ENCODE assay signal across 20 cellular contexts in genomic region chr10:17657116-17657500, GRCh38. TPM values are rescaled to one million over a fixed set of nuclear protein-coding genes. Genes with fewer than 3 reads are reported as not detected.
A peak's percentile ranks its signal among the peaks of the same experiment; 100 is the strongest.
DNase-seq lines count a peak whose midpoint lies in the region; ATAC-seq, FAIRE-seq and TF ChIP-seq lines count a peak whose summit lies in the region.
"Had no signal": no experiment of that assay in that cellular context is flagged by ENCODE, and none has a peak within 500 bp of the region (broad histone marks: within the 10 kb centered on the region; RNA-seq: fewer than 3 reads in every experiment).

No MANE protein-coding gene starts in this region.

- no peak overlapping the region; the same call in 1 of the 2 replicates for H2BK20ac ChIP-seq in H1 (ENCODE audit: low read length)

- no peak for TF ChIP-seq RAD21 in H1 (IDR thresholded peaks at IDR 0.05 in 1 of 2, conservative IDR thresholded peaks at IDR 0.05 in 1 of 2; ENCODE audit: low read depth in 2 of 2, low read length in 2 of 2)

- FAIRE-seq in H1 (lab: Jason Lieb, UNC) (no peak), urothelium cell line (lab: Jason Lieb, UNC) (no peak)
- FAIRE-seq: frontal cortex had no signal

- no peak overlapping the region for H4K5ac ChIP-seq in H1 (ENCODE audit: insufficient read length, low read depth, low read length)

- H2AFZ ChIP-seq in Loucy (ENCODE audit: low read length) (no peak overlapping the region), H1 (ENCODE audit: low read length) (no peak overlapping the region), MM.1S (ENCODE audit: low read length) (no peak overlapping the region)

- H3K79me2 ChIP-seq in Loucy (ENCODE audit: insufficient read depth, low read length) (peaks cover 99% of the 10 kb centered on the region), H1 (ENCODE audit: control insufficient read depth in 1 of 2, insufficient read depth in 2 of 2, low read length in 2 of 2) (peaks cover 13 to 88% of the 10 kb centered on the region in 2 experiments), MM.1S (ENCODE audit: low read length) (peaks cover 81% of the 10 kb centered on the region)

- H2BK12ac ChIP-seq in H1 (ENCODE audit: low read depth, low read length) = no peak overlapping the region

- peak overlapping the region; percentile 7; the same call in 1 of the 2 replicates for H2BK5ac ChIP-seq in H1 (ENCODE audit: low read depth, low read length)

- H3K9ac ChIP-seq in Loucy (ENCODE audit: low read depth, low read length, poor library complexity, severe bottlenecking) (no peak overlapping the region), H1 (replicated peaks in 1 of 4; ENCODE audit: extremely low read depth in 1 of 4, low read depth in 3 of 4, low read length in 3 of 4) (no peak overlapping the region), MM.1S (ENCODE audit: low read length) (no peak overlapping the region)

- no peak overlapping the region for H3K4ac ChIP-seq in H1 (replicated peaks; ENCODE audit: insufficient read length, low read depth, low read length)

- H3K36me3 ChIP-seq in Loucy (ENCODE audit: insufficient read depth, low read length) = peaks cover 42% of the 10 kb centered on the region
- H3K36me3 ChIP-seq in H1 (ENCODE audit: control insufficient read depth in 2 of 4, insufficient read depth in 4 of 4, low read length in 3 of 4) = peaks cover 0 to 19% (median 6%) of the 10 kb centered on the region in 4 experiments; a peak in 3 of 8 replicates
- peaks cover 6% of the 10 kb centered on the region for H3K36me3 ChIP-seq in thymus (ENCODE audit: control insufficient read depth, insufficient read depth)
- H3K36me3 ChIP-seq in MM.1S (replicated peaks; ENCODE audit: insufficient read depth, low read length) = peaks cover 4% of the 10 kb centered on the region; the same call in 1 of the 2 replicates
- H3K36me3 ChIP-seq: prostate gland had no signal

- peak overlapping the region; percentile 47 for H3K4me2 ChIP-seq in Loucy (ENCODE audit: low read depth, low read length, poor library complexity, severe bottlenecking)
- H3K4me2 ChIP-seq in H1 (ENCODE audit: insufficient read depth in 1 of 2, low read depth in 2 of 2, low read length in 2 of 2) = no peak overlapping the region
- no peak overlapping the region for H3K4me2 ChIP-seq in MM.1S (ENCODE audit: low read depth, low read length)

- H3K4me1 ChIP-seq in Loucy (ENCODE audit: insufficient read depth, low read length, poor library complexity, severe bottlenecking) (peaks cover 39% of the 10 kb centered on the region), H1 (replicated peaks in 1 of 4; ENCODE audit: control insufficient read depth in 3 of 4, insufficient read depth in 4 of 4, low read length in 3 of 4) (peaks cover 0 to 7% (median 0%) of the 10 kb centered on the region in 4 experiments; a peak in 1 of 7 replicates), thymus (ENCODE audit: control insufficient read depth, insufficient read depth, low read length) (peaks cover 34% of the 10 kb centered on the region), MM.1S (ENCODE audit: low read length) (no peaks in the 10 kb centered on the region)
- H3K4me1 ChIP-seq: prostate gland had no signal

- H3K56ac ChIP-seq in H1 (replicated peaks; ENCODE audit: insufficient read length, low read depth, low read length) = no peak overlapping the region

- no peak overlapping the region for H3K14ac ChIP-seq in H1 (ENCODE audit: insufficient read length)

- H3K4me1 Mint-ChIP-seq in activated naive CD4-positive, alpha-beta T cell treated with anti-CD3 and anti-CD28 coated beads, Interleukin-2, amount 50 U/mL, for 24 hours = peaks cover 82% of the 10 kb centered on the region
- H3K4me1 Mint-ChIP-seq: neural crest cell had no signal

- H3K4me3 Mint-ChIP-seq in activated naive CD4-positive, alpha-beta T cell treated with anti-CD3 and anti-CD28 coated beads, Interleukin-2, amount 50 U/mL, for 24 hours = no peak overlapping the region
- H3K4me3 Mint-ChIP-seq: neural crest cell had no signal

- H3K9me3 ChIP-seq in Loucy (ENCODE audit: insufficient read depth, low read depth, low read length) = peaks cover 13% of the 10 kb centered on the region
- H3K9me3 ChIP-seq in H1 (ENCODE audit: insufficient read depth in 2 of 2, low read depth in 1 of 2, low read length in 1 of 2) = peaks cover 7 to 20% of the 10 kb centered on the region in 2 experiments; a peak in 3 of 4 replicates
- H3K9me3 ChIP-seq in thymus (ENCODE audit: control insufficient read depth) = peaks cover 1% of the 10 kb centered on the region
- H3K9me3 ChIP-seq in MM.1S (replicated peaks; ENCODE audit: insufficient read depth, low read length) = no peaks in the 10 kb centered on the region
- H3K9me3 ChIP-seq: prostate gland, stomach had no signal

- TF ChIP-seq POLR2A in H1 (IDR thresholded peaks at IDR 0.05; ENCODE audit: control extremely low read depth in 1 of 2, low read depth in 2 of 2, low read length in 2 of 2) = no peak

- POLR2A ChIA-PET in H1 (lab: Charles Lee; ENCODE audit: partially characterized antibody) = interaction anchor here (3.6 kb wide), 1 partner anchor 13 kb away, joined by 16 read pairs; the partner anchor contains the start of gene STAM

- no peak overlapping the region for H4K8ac ChIP-seq in H1 (ENCODE audit: extremely low read depth, insufficient read depth, low read length)

- no peak for DNase-seq in activated naive CD4-positive, alpha-beta T cell treated with Interleukin-2 at 50 U/mL for 16 hours
- DNase-seq in H1 (ENCODE audit: low read depth in 1 of 2, low spot score in 2 of 2) (no peak), MM.1S (no peak), urothelium cell line (ENCODE audit: low spot score) (no peak), Right ventricle myocardium superior (no peak)
- DNase-seq: activated CD4-positive, alpha-beta T cell treated with anti-CD3 and anti-CD28 coated beads, Interleukin-2, amount 50 U/mL, for 48 hours; CD8-positive, alpha-beta T cell; NCI-H1417 treated with DMSO at 0.1 percent for 48 hours; NCI-H2171; NCI-H526 treated with DMSO at 0.1 percent for 48 hours; SHP77; stimulated activated CD4-positive, alpha-beta T cell treated with anti-CD3 and anti-CD28 coated beads, Interleukin-2, amount 100 ng/mL, for 48 hours; stomach had no signal

- no peak for TF ChIP-seq EP300 in H1 (IDR thresholded peaks at IDR 0.05; ENCODE audit: borderline replicate concordance in 1 of 2, low read depth in 2 of 2, low read length in 2 of 2)

- H3K36me3 Mint-ChIP-seq in activated naive CD4-positive, alpha-beta T cell treated with anti-CD3 and anti-CD28 coated beads, Interleukin-2, amount 50 U/mL, for 24 hours = peaks cover 32% of the 10 kb centered on the region

- no peaks in the 10 kb centered on the region; the same call in none of the 2 replicates for H3K79me1 ChIP-seq in H1 (ENCODE audit: low read depth, low read length)

- H3K27me3 ChIP-seq in Loucy (ENCODE audit: insufficient read depth, low read length, poor library complexity, severe bottlenecking) (no peaks in the 10 kb centered on the region), H1 (replicated peaks in 1 of 4; ENCODE audit: control insufficient read depth in 3 of 4, extremely low read depth in 1 of 4, insufficient read depth in 3 of 4, low read length in 3 of 4) (no peaks in the 10 kb centered on the region), thymus (ENCODE audit: control insufficient read depth, insufficient read depth) (no peaks in the 10 kb centered on the region), MM.1S (replicated peaks; ENCODE audit: insufficient read depth, low read length) (no peaks in the 10 kb centered on the region)
- H3K27me3 ChIP-seq: stomach had no signal

- no peaks in the 10 kb centered on the region for H3K27me3 Mint-ChIP-seq in activated naive CD4-positive, alpha-beta T cell treated with anti-CD3 and anti-CD28 coated beads, Interleukin-2, amount 50 U/mL, for 24 hours

- H2BK15ac ChIP-seq in H1 (ENCODE audit: low read length) = no peak overlapping the region

- H3K9me3 Mint-ChIP-seq in activated naive CD4-positive, alpha-beta T cell treated with anti-CD3 and anti-CD28 coated beads, Interleukin-2, amount 50 U/mL, for 24 hours = peaks cover 5% of the 10 kb centered on the region

- no peak overlapping the region for H4K91ac ChIP-seq in H1 (replicated peaks; ENCODE audit: insufficient read length, low read length)

- H3K23ac ChIP-seq in H1 (ENCODE audit: insufficient read length) = no peak overlapping the region

- CTCF ChIA-PET in H1 (lab: Charles Lee; ENCODE audit: partially characterized antibody) = interaction anchor here (2.2 kb wide), 1 partner anchor 9 kb away, joined by 7 read pairs; no protein-coding TSS in a partner anchor

- no peak overlapping the region for H3K27ac ChIP-seq in H1 (ENCODE audit: low read depth, low read length)
- peak overlapping the region; percentile 25 for H3K27ac ChIP-seq in thymus (ENCODE audit: low read depth)
- no peak overlapping the region for H3K27ac ChIP-seq in MM.1S (ENCODE audit: low read length)
- H3K27ac ChIP-seq: epithelial cell of prostate, prostate gland, stomach had no signal

- H3F3A ChIP-seq in Loucy (ENCODE audit: low read depth) = peaks cover 21% of the 10 kb centered on the region; the same call in 1 of the 2 replicates
- no peaks in the 10 kb centered on the region for H3F3A ChIP-seq in MM.1S (ENCODE audit: insufficient read depth, low read length)

- no peak overlapping the region for H2BK120ac ChIP-seq in H1 (replicated peaks; ENCODE audit: low read depth, low read length)

- intact Hi-C loops in Right ventricle myocardium superior (cut with DNase I) = no loop called here

- ATAC-seq in Right ventricle myocardium superior (ENCODE audit: poor library complexity) = no peak
- ATAC-seq: CD8-positive, alpha-beta T cell had no signal

- no peak overlapping the region for H3K18ac ChIP-seq in H1 (ENCODE audit: extremely low read depth, low read length)

- no peak overlapping the region for H2AK5ac ChIP-seq in H1 (ENCODE audit: low read depth, low read length)

- H3K23me2 ChIP-seq in H1 (ENCODE audit: low read depth, low read length) = no peaks in the 10 kb centered on the region

- WGBS in H1 (ENCODE audit: extremely low coverage in 1 of 2, insufficient coverage in 1 of 2, insufficient read length in 1 of 2, insufficient replicate concordance in 2 of 2, low coverage in 1 of 2, low lambda C conversion rate in 2 of 2, missing lambda C conversion rate in 1 of 2), 2 experiments = 72% methylated on average over 1 of the region's 1 CpG; no CpG with 5 or more reads in 1 of the 2 experiments
- WGBS in thymus = 90% methylated on average over 1 of the region's 1 CpG

- H4K20me1 ChIP-seq in Loucy (ENCODE audit: insufficient read depth, low read length, poor library complexity, severe bottlenecking) = no peaks in the 10 kb centered on the region
- H4K20me1 ChIP-seq in H1 (replicated peaks in 1 of 2; ENCODE audit: control insufficient read depth in 1 of 2, insufficient read depth in 2 of 2, low read length in 2 of 2) = peaks cover 0 to 2% of the 10 kb centered on the region in 2 experiments
- H4K20me1 ChIP-seq in MM.1S (ENCODE audit: insufficient read depth, low read length) = no peaks in the 10 kb centered on the region

- TF ChIP-seq CTCF in Loucy (conservative IDR thresholded peaks at IDR 0.05; ENCODE audit: low read length) (no peak), H1 (IDR thresholded peaks at IDR 0.05; ENCODE audit: control extremely low read depth in 1 of 3, insufficient read depth in 1 of 3, low read depth in 1 of 3, low read length in 3 of 3) (no peak), MM.1S (IDR thresholded peaks at IDR 0.05; ENCODE audit: low read length) (no peak)

- H3K27ac Mint-ChIP-seq in activated naive CD4-positive, alpha-beta T cell treated with anti-CD3 and anti-CD28 coated beads, Interleukin-2, amount 50 U/mL, for 24 hours = peak overlapping the region; percentile 26

- no peaks in the 10 kb centered on the region for H3K9me2 ChIP-seq in Loucy (replicated peaks; ENCODE audit: low read depth, low read length)
- H3K9me2 ChIP-seq in MM.1S (replicated peaks; ENCODE audit: insufficient read depth, low read length) = no peaks in the 10 kb centered on the region

- H3K4me3 ChIP-seq in Loucy (ENCODE audit: low read length, poor library complexity, severe bottlenecking) (peak overlapping the region; percentile 27), H1 (ENCODE audit: extremely low read depth in 1 of 4, insufficient read depth in 2 of 4, low read depth in 3 of 4, low read length in 4 of 4) (no peak overlapping the region), thymus (ENCODE audit: low read length) (no peak overlapping the region), MM.1S (ENCODE audit: low read length) (no peak overlapping the region)
- H3K4me3 ChIP-seq: prostate gland, stomach had no signal

RNA-seq across cellular contexts. Expression of gene STAM, which starts 13.2 kb away (rescaled TPM):
- total RNA-seq in H1 (2021; fragmentation: NEBNext Ultra II Directional; extraction: Animal tissue kit (Norgen Biotek cat#: 25700)) = 27.8 and 29.7 TPM in 2 replicates
- polyA plus RNA-seq in H1 (2011; rRNA removed) = 17.0 and 22.0 TPM in 2 replicates
- polyA plus RNA-seq in H1 (2011; cell fraction: cytosol; rRNA removed) = 22.5 TPM
- 18.9 TPM for polyA plus RNA-seq in H1 (2011; cell fraction: nucleus; rRNA removed)
- polyA plus RNA-seq in H1 (2012, experiment 1 of 2) = 11.4 to 21.0 TPM (median 13.5 TPM) in 4 replicates
- polyA plus RNA-seq in H1 (2012, experiment 2 of 2) = 3.5 TPM
- 21.2 TPM for polyA plus RNA-seq in H1 (2013, experiment 1 of 2)
- 21.7 TPM for polyA plus RNA-seq in H1 (2013, experiment 2 of 2)
- polyA minus RNA-seq in H1 (2011; rRNA and poly(A)+ RNA removed) = 32.6 and 35.1 TPM in 2 replicates
- polyA minus RNA-seq in H1 (2011; cell fraction: cytosol; rRNA and poly(A)+ RNA removed) = 15.3 TPM
- 46.6 TPM for polyA minus RNA-seq in H1 (2011; cell fraction: nucleus; rRNA and poly(A)+ RNA removed)
- polyA plus RNA-seq in thymus = 19.8 TPM
- 18.0 TPM for total RNA-seq in Right ventricle myocardium superior

RNA-seq across cellular contexts. Expression of gene HACD1, which starts 39.9 kb away (rescaled TPM):
- 30.8 and 32.6 TPM in 2 replicates for total RNA-seq in H1 (2021; fragmentation: NEBNext Ultra II Directional; extraction: Animal tissue kit (Norgen Biotek cat#: 25700))
- 12.5 and 18.7 TPM in 2 replicates for polyA plus RNA-seq in H1 (2011; rRNA removed)
- 16.5 TPM for polyA plus RNA-seq in H1 (2011; cell fraction: cytosol; rRNA removed)
- polyA plus RNA-seq in H1 (2011; cell fraction: nucleus; rRNA removed) = 10.7 TPM
- 13.9 to 30.1 TPM (median 14.6 TPM) in 4 replicates for polyA plus RNA-seq in H1 (2012, experiment 1 of 2)
- 20.2 TPM for polyA plus RNA-seq in H1 (2012, experiment 2 of 2)
- polyA plus RNA-seq in H1 (2013, experiment 1 of 2) = 38.2 TPM
- polyA plus RNA-seq in H1 (2013, experiment 2 of 2) = 47.4 TPM
- 10.9 and 13.5 TPM in 2 replicates for polyA minus RNA-seq in H1 (2011; rRNA and poly(A)+ RNA removed)
- polyA minus RNA-seq in H1 (2011; cell fraction: cytosol; rRNA and poly(A)+ RNA removed) = 9.8 TPM
- 15.1 TPM for polyA minus RNA-seq in H1 (2011; cell fraction: nucleus; rRNA and poly(A)+ RNA removed)
- polyA plus RNA-seq in thymus = 11.6 TPM
- total RNA-seq in Right ventricle myocardium superior = 139 TPM
- total RNA-seq: CD8-positive, alpha-beta T cell had no signal
